In genomic region chr1:4655674-4656532, GRCh38 we compare ENCODE assay signal across 1 cellular context.
A peak's percentile ranks its signal among the peaks of the same experiment; 100 is the strongest.
TF ChIP-seq lines count a peak whose summit lies in the region.

No MANE protein-coding gene starts in this region.

TF ChIP-seq in H1, 55 proteins besides CTCF, POLR2A, EP300 and RAD21 (continued from another document):
- TF ChIP-seq BACH1 (IDR thresholded peaks at IDR 0.05; ENCODE audit: low read length) = peak; percentile 51; the same call in 1 of the 2 replicates
- no peak for TF ChIP-seq MAFK (IDR thresholded peaks at IDR 0.05; ENCODE audit: low read depth, low read length)
- TF ChIP-seq HDAC2 (IDR thresholded peaks at IDR 0.05; ENCODE audit: borderline replicate concordance in 1 of 2, low read depth in 2 of 2, low read length in 2 of 2) = no peak
- TF ChIP-seq HDAC6 (IDR thresholded peaks at IDR 0.05; ENCODE audit: low read depth, low read length) = no peak
- TF ChIP-seq SUZ12 (IDR thresholded peaks at IDR 0.05; ENCODE audit: low read length) = peak; percentile 53; the same call in 1 of the 2 replicates
- TF ChIP-seq, protein P1, sequence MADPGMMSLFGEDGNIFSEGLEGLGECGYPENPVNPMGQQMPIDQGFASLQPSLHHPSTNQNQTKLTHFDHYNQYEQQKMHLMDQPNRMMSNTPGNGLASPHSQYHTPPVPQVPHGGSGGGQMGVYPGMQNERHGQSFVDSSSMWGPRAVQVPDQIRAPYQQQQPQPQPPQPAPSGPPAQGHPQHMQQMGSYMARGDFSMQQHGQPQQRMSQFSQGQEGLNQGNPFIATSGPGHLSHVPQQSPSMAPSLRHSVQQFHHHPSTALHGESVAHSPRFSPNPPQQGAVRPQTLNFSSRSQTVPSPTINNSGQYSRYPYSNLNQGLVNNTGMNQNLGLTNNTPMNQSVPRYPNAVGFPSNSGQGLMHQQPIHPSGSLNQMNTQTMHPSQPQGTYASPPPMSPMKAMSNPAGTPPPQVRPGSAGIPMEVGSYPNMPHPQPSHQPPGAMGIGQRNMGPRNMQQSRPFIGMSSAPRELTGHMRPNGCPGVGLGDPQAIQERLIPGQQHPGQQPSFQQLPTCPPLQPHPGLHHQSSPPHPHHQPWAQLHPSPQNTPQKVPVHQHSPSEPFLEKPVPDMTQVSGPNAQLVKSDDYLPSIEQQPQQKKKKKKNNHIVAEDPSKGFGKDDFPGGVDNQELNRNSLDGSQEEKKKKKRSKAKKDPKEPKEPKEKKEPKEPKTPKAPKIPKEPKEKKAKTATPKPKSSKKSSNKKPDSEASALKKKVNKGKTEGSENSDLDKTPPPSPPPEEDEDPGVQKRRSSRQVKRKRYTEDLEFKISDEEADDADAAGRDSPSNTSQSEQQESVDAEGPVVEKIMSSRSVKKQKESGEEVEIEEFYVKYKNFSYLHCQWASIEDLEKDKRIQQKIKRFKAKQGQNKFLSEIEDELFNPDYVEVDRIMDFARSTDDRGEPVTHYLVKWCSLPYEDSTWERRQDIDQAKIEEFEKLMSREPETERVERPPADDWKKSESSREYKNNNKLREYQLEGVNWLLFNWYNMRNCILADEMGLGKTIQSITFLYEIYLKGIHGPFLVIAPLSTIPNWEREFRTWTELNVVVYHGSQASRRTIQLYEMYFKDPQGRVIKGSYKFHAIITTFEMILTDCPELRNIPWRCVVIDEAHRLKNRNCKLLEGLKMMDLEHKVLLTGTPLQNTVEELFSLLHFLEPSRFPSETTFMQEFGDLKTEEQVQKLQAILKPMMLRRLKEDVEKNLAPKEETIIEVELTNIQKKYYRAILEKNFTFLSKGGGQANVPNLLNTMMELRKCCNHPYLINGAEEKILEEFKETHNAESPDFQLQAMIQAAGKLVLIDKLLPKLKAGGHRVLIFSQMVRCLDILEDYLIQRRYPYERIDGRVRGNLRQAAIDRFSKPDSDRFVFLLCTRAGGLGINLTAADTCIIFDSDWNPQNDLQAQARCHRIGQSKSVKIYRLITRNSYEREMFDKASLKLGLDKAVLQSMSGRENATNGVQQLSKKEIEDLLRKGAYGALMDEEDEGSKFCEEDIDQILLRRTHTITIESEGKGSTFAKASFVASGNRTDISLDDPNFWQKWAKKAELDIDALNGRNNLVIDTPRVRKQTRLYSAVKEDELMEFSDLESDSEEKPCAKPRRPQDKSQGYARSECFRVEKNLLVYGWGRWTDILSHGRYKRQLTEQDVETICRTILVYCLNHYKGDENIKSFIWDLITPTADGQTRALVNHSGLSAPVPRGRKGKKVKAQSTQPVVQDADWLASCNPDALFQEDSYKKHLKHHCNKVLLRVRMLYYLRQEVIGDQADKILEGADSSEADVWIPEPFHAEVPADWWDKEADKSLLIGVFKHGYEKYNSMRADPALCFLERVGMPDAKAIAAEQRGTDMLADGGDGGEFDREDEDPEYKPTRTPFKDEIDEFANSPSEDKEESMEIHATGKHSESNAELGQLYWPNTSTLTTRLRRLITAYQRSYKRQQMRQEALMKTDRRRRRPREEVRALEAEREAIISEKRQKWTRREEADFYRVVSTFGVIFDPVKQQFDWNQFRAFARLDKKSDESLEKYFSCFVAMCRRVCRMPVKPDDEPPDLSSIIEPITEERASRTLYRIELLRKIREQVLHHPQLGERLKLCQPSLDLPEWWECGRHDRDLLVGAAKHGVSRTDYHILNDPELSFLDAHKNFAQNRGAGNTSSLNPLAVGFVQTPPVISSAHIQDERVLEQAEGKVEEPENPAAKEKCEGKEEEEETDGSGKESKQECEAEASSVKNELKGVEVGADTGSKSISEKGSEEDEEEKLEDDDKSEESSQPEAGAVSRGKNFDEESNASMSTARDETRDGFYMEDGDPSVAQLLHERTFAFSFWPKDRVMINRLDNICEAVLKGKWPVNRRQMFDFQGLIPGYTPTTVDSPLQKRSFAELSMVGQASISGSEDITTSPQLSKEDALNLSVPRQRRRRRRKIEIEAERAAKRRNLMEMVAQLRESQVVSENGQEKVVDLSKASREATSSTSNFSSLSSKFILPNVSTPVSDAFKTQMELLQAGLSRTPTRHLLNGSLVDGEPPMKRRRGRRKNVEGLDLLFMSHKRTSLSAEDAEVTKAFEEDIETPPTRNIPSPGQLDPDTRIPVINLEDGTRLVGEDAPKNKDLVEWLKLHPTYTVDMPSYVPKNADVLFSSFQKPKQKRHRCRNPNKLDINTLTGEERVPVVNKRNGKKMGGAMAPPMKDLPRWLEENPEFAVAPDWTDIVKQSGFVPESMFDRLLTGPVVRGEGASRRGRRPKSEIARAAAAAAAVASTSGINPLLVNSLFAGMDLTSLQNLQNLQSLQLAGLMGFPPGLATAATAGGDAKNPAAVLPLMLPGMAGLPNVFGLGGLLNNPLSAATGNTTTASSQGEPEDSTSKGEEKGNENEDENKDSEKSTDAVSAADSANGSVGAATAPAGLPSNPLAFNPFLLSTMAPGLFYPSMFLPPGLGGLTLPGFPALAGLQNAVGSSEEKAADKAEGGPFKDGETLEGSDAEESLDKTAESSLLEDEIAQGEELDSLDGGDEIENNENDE (IDR thresholded peaks at IDR 0.05; ENCODE audit: insufficient replicate concordance, low read length) = no peak
- no peak for TF ChIP-seq JUND (IDR thresholded peaks at IDR 0.05; ENCODE audit: low read length)
- no peak for TF ChIP-seq SIRT6 (IDR thresholded peaks at IDR 0.05; ENCODE audit: low read length)
- TF ChIP-seq TAF7 (optimal IDR thresholded peaks at IDR 0.05; ENCODE audit: borderline replicate concordance, low read depth, low read length) = no peak
- TF ChIP-seq JUN (IDR thresholded peaks at IDR 0.05; ENCODE audit: low read depth, low read length) = no peak
- TF ChIP-seq PHF8 (conservative IDR thresholded peaks at IDR 0.05; ENCODE audit: low read depth, low read length) = no peak
- TF ChIP-seq NRF1 (IDR thresholded peaks at IDR 0.05; ENCODE audit: low read depth, low read length) = no peak
- TF ChIP-seq TBP (IDR thresholded peaks at IDR 0.05; ENCODE audit: low read depth, low read length) = no peak
- TF ChIP-seq ASH2L (IDR thresholded peaks at IDR 0.05; ENCODE audit: low read length) = no peak
- TF ChIP-seq RXRA (IDR thresholded peaks at IDR 0.05; ENCODE audit: insufficient read depth, low read depth, low read length) = no peak
- TF ChIP-seq, protein P2, sequence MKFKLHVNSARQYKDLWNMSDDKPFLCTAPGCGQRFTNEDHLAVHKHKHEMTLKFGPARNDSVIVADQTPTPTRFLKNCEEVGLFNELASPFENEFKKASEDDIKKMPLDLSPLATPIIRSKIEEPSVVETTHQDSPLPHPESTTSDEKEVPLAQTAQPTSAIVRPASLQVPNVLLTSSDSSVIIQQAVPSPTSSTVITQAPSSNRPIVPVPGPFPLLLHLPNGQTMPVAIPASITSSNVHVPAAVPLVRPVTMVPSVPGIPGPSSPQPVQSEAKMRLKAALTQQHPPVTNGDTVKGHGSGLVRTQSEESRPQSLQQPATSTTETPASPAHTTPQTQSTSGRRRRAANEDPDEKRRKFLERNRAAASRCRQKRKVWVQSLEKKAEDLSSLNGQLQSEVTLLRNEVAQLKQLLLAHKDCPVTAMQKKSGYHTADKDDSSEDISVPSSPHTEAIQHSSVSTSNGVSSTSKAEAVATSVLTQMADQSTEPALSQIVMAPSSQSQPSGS (IDR thresholded peaks at IDR 0.05; ENCODE audit: low read length) = no peak
- no peak for TF ChIP-seq CHD1 (IDR thresholded peaks at IDR 0.05; ENCODE audit: low read depth, low read length)
- TF ChIP-seq BCL11A (IDR thresholded peaks at IDR 0.05; ENCODE audit: low read depth in 2 of 2, low read length in 2 of 2) = no peak
- no peak for TF ChIP-seq TEAD4 (IDR thresholded peaks at IDR 0.05; ENCODE audit: low read depth, low read length)
- TF ChIP-seq ZNF274 (IDR thresholded peaks at IDR 0.05; ENCODE audit: borderline replicate concordance, extremely low read depth, low read length) = no peak
- TF ChIP-seq CHD2 (IDR thresholded peaks at IDR 0.05; ENCODE audit: low read length) = no peak
- TF ChIP-seq CREB1 (IDR thresholded peaks at IDR 0.05) = 0 out of 2 replicates have a peak, but pooled peaks have one; percentile 46
- no peak for TF ChIP-seq CBX8 (IDR thresholded peaks at IDR 0.05; ENCODE audit: borderline replicate concordance, low read depth, low read length)
- no peak for TF ChIP-seq RFX5 (IDR thresholded peaks at IDR 0.05; ENCODE audit: borderline replicate concordance, low read depth, low read length)
- TF ChIP-seq TAF1 (IDR thresholded peaks at IDR 0.05; ENCODE audit: low read depth, low read length) = no peak
- TF ChIP-seq CTBP2 (IDR thresholded peaks at IDR 0.05; ENCODE audit: borderline replicate concordance, insufficient read depth, insufficient read length, low read length) = no peak
- no peak for TF ChIP-seq ATF3 (IDR thresholded peaks at IDR 0.05; ENCODE audit: insufficient read depth, low read depth, low read length)
- no peak for TF ChIP-seq RNF2 (IDR thresholded peaks at IDR 0.05; ENCODE audit: borderline replicate concordance, low read depth, low read length, missing control alignments, poor library complexity, severe bottlenecking)
- no peak for TF ChIP-seq POLR2AphosphoS5 (IDR thresholded peaks at IDR 0.05; ENCODE audit: low read depth, low read length)
- TF ChIP-seq GTF2F1 (IDR thresholded peaks at IDR 0.05; ENCODE audit: borderline replicate concordance, low read depth, low read length) = no peak
- TF ChIP-seq SAP30 (IDR thresholded peaks at IDR 0.05; ENCODE audit: insufficient read depth, insufficient replicate concordance, low read length) = no peak
- no peak for TF ChIP-seq USF2 (IDR thresholded peaks at IDR 0.05; ENCODE audit: low read length)
- TF ChIP-seq KDM4A (IDR thresholded peaks at IDR 0.05; ENCODE audit: low read depth, low read length, severe bottlenecking) = peak; percentile 54
- TF ChIP-seq CBX5 (IDR thresholded peaks at IDR 0.05; ENCODE audit: low read depth, low read length) = no peak
- no peak for TF ChIP-seq SP4 (IDR thresholded peaks at IDR 0.05; ENCODE audit: low read length)
- no peak for TF ChIP-seq RBBP5 (IDR thresholded peaks at IDR 0.05; ENCODE audit: borderline replicate concordance, low read depth, low read length)
- TF ChIP-seq EGR1 (IDR thresholded peaks at IDR 0.05; ENCODE audit: borderline replicate concordance, low read depth, low read length) = no peak
- TF ChIP-seq SP1 (IDR thresholded peaks at IDR 0.05; ENCODE audit: low read depth, low read length) = no peak
- TF ChIP-seq SP2 (IDR thresholded peaks at IDR 0.05; ENCODE audit: low read length) = no peak
- TF ChIP-seq CEBPB (IDR thresholded peaks at IDR 0.05; ENCODE audit: low read depth, low read length) = no peak
- no peak; the same call in 1 of the 2 replicates for TF ChIP-seq E2F6 (IDR thresholded peaks at IDR 0.05)
- TF ChIP-seq SRF (IDR thresholded peaks at IDR 0.05; ENCODE audit: low read depth, low read length) = no peak
- TF ChIP-seq EZH2 (IDR thresholded peaks at IDR 0.05; ENCODE audit: low read depth, low read length, severe bottlenecking) = peak; percentile 76
- TF ChIP-seq, protein P3, sequence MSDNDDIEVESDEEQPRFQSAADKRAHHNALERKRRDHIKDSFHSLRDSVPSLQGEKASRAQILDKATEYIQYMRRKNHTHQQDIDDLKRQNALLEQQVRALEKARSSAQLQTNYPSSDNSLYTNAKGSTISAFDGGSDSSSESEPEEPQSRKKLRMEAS (IDR thresholded peaks at IDR 0.05) = peak; percentile 59; the same call in 1 of the 2 replicates
- peak; percentile 38 to 55; a peak in 1 of 4 replicates for TF ChIP-seq SIN3A (conservative IDR thresholded peaks at IDR 0.05 in 1 of 2, IDR thresholded peaks at IDR 0.05 in 1 of 2; ENCODE audit: low read depth in 1 of 2, low read length in 2 of 2)
- TF ChIP-seq NANOG (IDR thresholded peaks at IDR 0.05; ENCODE audit: insufficient read depth, low read depth, low read length, poor library complexity, severe bottlenecking) = peak; percentile 14
- no peak for TF ChIP-seq KDM1A (IDR thresholded peaks at IDR 0.05; ENCODE audit: borderline replicate concordance, low read length)
- TF ChIP-seq KDM5A (IDR thresholded peaks at IDR 0.05; ENCODE audit: low read length) = no peak
- no peak for TF ChIP-seq BRCA1 (IDR thresholded peaks at IDR 0.05; ENCODE audit: low read depth, low read length)
- TF ChIP-seq SIX5 (IDR thresholded peaks at IDR 0.05; ENCODE audit: low read depth, low read length) = no peak
- TF ChIP-seq GABPA (IDR thresholded peaks at IDR 0.05; ENCODE audit: borderline replicate concordance, insufficient read depth, low read length) = no peak
- TF ChIP-seq TCF12 (IDR thresholded peaks at IDR 0.05; ENCODE audit: low read depth, low read length) = no peak
- TF ChIP-seq POU5F1 (IDR thresholded peaks at IDR 0.05; ENCODE audit: low read depth, low read length) = no peak
